Comparison of ENCODE assay signal across 26 cellular contexts in the genomic region with DNA sequence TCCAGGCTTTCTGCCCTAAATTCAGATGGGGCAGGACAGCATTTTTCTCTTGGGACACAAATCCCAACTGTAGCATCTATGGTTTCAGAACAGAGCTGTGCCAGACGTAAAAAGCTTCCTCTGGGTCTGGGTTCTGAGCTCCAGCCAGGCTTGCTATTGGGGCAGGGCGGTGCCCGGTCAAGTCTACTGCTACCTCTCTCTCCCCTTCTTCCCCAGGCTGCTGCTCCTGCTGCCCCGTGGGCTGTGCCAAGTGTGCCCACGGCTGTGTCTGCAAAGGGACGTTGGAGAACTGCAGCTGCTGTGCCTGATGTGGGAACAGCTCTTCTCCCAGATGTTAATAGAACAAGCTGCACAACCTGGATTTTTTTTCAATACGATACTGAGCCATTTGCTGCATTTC. TPM values are rescaled to one million over a fixed set of nuclear protein-coding genes. Genes with fewer than 3 reads are reported as not detected.
DNase-seq lines count a peak whose midpoint lies in the region; ATAC-seq and TF ChIP-seq lines count a peak whose summit lies in the region.
"Had no signal": no experiment of that assay in that cellular context is flagged by ENCODE, and none has a peak within 500 bp of the region (broad histone marks: within the 10 kb centered on the region; RNA-seq: fewer than 3 reads in every experiment).

No MANE protein-coding gene starts in this region.

- no peak overlapping the region for H3K9ac ChIP-seq in MM.1S (ENCODE audit: low read length)

- 57 to 83% (median 76%) methylated on average over 7 of the region's 7 CpGs for WGBS in heart left ventricle, 4 donors
- WGBS in upper lobe of left lung, 2 donors = 55 to 71% methylated on average over 3 to 7 of the region's 7 CpGs

- peaks cover 0 to 66% (median 22%) of the 10 kb centered on the region in 9 donors for H3K27me3 ChIP-seq in heart left ventricle
- H3K27me3 ChIP-seq in upper lobe of left lung = peaks cover 0 to 15% (median 5%) of the 10 kb centered on the region in 4 donors
- peaks cover 79% of the 10 kb centered on the region for H3K27me3 ChIP-seq in MM.1S (replicated peaks; ENCODE audit: insufficient read depth, low read length)
- H3K27me3 ChIP-seq: pancreas had no signal

- no peak overlapping the region for H2AFZ ChIP-seq in MM.1S (ENCODE audit: low read length)
- H2AFZ ChIP-seq: hepatocyte had no signal

- peak overlapping the region; percentile 34 to 80 (median 69) for H3K4me3 Mint-ChIP-seq in nephron

- TF ChIP-seq POLR2A in heart left ventricle (IDR thresholded peaks at IDR 0.05) (no peak), upper lobe of left lung (IDR thresholded peaks at IDR 0.05) (no peak)

- H3K36me3 Mint-ChIP-seq in nephron (ENCODE audit: low read depth) = no peaks in the 10 kb centered on the region

- TF ChIP-seq CTCF in heart left ventricle (IDR thresholded peaks at IDR 0.05) (no peak), nephron (IDR thresholded peaks at IDR 0.05; ENCODE audit: unreplicated experiment in 3 of 3) (no peak), upper lobe of left lung (IDR thresholded peaks at IDR 0.05) (no peak), MM.1S (IDR thresholded peaks at IDR 0.05; ENCODE audit: low read length) (no peak)

- peaks cover 100% of the 10 kb centered on the region for H3K27me3 Mint-ChIP-seq in nephron (ENCODE audit: low read depth)

- ATAC-seq in heart left ventricle (no peak), left ventricle myocardium superior (no peak), upper lobe of left lung (ENCODE audit: low FRiP score in 2 of 2) (no peak), GM18520 (IDR thresholded peaks at IDR 0.05; ENCODE audit: unreplicated experiment) (no peak)
- ATAC-seq: SK-N-SH treated with all-trans-retinoic acid at 6 μM for 48 hours had no signal

- H3K4me1 ChIP-seq in heart left ventricle (peaks cover 0 to 37% (median 12%) of the 10 kb centered on the region in 12 donors), upper lobe of left lung (peaks cover 15 to 43% (median 19%) of the 10 kb centered on the region in 4 donors), MM.1S (ENCODE audit: low read length) (no peaks in the 10 kb centered on the region)

- intact Hi-C loops in heart left ventricle (cut with DNase I) = loop anchor here in 1 of 10 donors (2.0 kb wide), 1 partner anchor 27 kb away; no protein-coding TSS in a partner anchor
- intact Hi-C loops in left ventricle myocardium superior (cut with micrococcal nuclease) = no loop called here

- DNase-seq in heart left ventricle (no peak), left ventricle myocardium superior (no peak), upper lobe of left lung (no peak), MM.1S (no peak)
- DNase-seq: activated effector memory CD4-positive, alpha-beta T cell treated with anti-CD3 and anti-CD28 coated beads, Interleukin-2, amount 50 U/mL, for 16 hours; adrenal gland; BE2C; DMS79 treated with DMSO at 0.1 percent for 48 hours; foreskin fibroblast; GOT3; NCI-H1417 treated with DMSO at 0.1 percent for 48 hours; NCI-H510A treated with DMSO at 0.1 percent for 48 hours; pancreas; stimulated activated CD4-positive, alpha-beta T cell treated with anti-CD3 and anti-CD28 coated beads, Interleukin-2, amount 100 ng/mL, for 24 hours; uterus had no signal

- H3K36me3 ChIP-seq in heart left ventricle (no peaks in the 10 kb centered on the region), upper lobe of left lung (no peaks in the 10 kb centered on the region), MM.1S (replicated peaks; ENCODE audit: insufficient read depth, low read length) (no peaks in the 10 kb centered on the region)
- H3K36me3 ChIP-seq: adrenal gland, BE2C, pancreas, uterus had no signal

- H3K9me2 ChIP-seq in MM.1S (replicated peaks; ENCODE audit: insufficient read depth, low read length) = no peaks in the 10 kb centered on the region

- H3K9me3 ChIP-seq in heart left ventricle (no peaks in the 10 kb centered on the region), upper lobe of left lung (no peaks in the 10 kb centered on the region), MM.1S (replicated peaks; ENCODE audit: insufficient read depth, low read length) (no peaks in the 10 kb centered on the region)
- H3K9me3 ChIP-seq: adrenal gland, BE2C, pancreas, uterus had no signal

- TF ChIP-seq EP300 in upper lobe of left lung (IDR thresholded peaks at IDR 0.05) = no peak

- no peaks in the 10 kb centered on the region for H3F3A ChIP-seq in MM.1S (ENCODE audit: insufficient read depth, low read length)

- H3K79me2 ChIP-seq in MM.1S (ENCODE audit: low read length) = no peaks in the 10 kb centered on the region
- H3K79me2 ChIP-seq: hepatocyte had no signal

- no peaks in the 10 kb centered on the region for H4K20me1 ChIP-seq in MM.1S (ENCODE audit: insufficient read depth, low read length)

- peaks cover 4% of the 10 kb centered on the region for H3K4me1 Mint-ChIP-seq in nephron

- H3K9me3 Mint-ChIP-seq in nephron = no peaks in the 10 kb centered on the region
- H3K9me3 Mint-ChIP-seq: dendritic cell treated with granulocyte-macrophage colony-stimulating factor and Interleukin-4, amounts not matched to agents 40 ng/mL and 50 ng/mL, for 4 days; stimulated activated naive CD8-positive, alpha-beta T cell treated with anti-CD3 and anti-CD28 coated beads, Interleukin-15, Interleukin-2, amounts not matched to agents 100 ng/mL and 50 ng/mL, for 24 hours had no signal

- no peak overlapping the region for H3K27ac Mint-ChIP-seq in nephron
- H3K27ac Mint-ChIP-seq: dendritic cell treated with granulocyte-macrophage colony-stimulating factor and Interleukin-4, amounts not matched to agents 40 ng/mL and 50 ng/mL, for 4 days; stimulated activated naive CD8-positive, alpha-beta T cell treated with anti-CD3 and anti-CD28 coated beads, Interleukin-15, Interleukin-2, amounts not matched to agents 100 ng/mL and 50 ng/mL, for 24 hours had no signal

- no peak overlapping the region for H3K4me2 ChIP-seq in MM.1S (ENCODE audit: low read depth, low read length)

- H3K4me3 ChIP-seq in heart left ventricle = peak overlapping the region in 8 of 12 donors; percentile 46 to 75 (median 60)
- H3K4me3 ChIP-seq in upper lobe of left lung = peak overlapping the region in 3 of 4 donors; percentile 45 to 57 (median 56)
- H3K4me3 ChIP-seq in MM.1S (ENCODE audit: low read length) = no peak overlapping the region
- H3K4me3 ChIP-seq: hepatocyte had no signal

- H3K27ac ChIP-seq in heart left ventricle (peak overlapping the region in 1 of 12 donors; percentile 68), upper lobe of left lung (peak overlapping the region; percentile 82 to 92 (median 87)), MM.1S (ENCODE audit: low read length) (no peak overlapping the region)
- H3K27ac ChIP-seq: hepatocyte, HL-60 had no signal

RNA-seq across cellular contexts. Expression of gene MT1M, which starts 1.1 kb away (rescaled TPM):
- total RNA-seq in heart left ventricle (10 to 100 TPM in 1 of 9 donors, 1 to 10 TPM in 6, under 1 TPM in 2; 0.61 to 16.2 (median 2.2) TPM), left ventricle myocardium superior (6.8 TPM), upper lobe of left lung (100 to 1,000 TPM in 1 of 6 donors, 10 to 100 TPM in 4, 1 to 10 TPM in 1; 8.4 to 194 (median 37.0) TPM)
- polyA plus RNA-seq in heart left ventricle = 10 to 100 TPM in 1 of 2 donors, 1 to 10 TPM in 1; 7.4 to 11.2 TPM
- polyA plus RNA-seq: hepatocyte had no signal

RNA-seq across cellular contexts. Expression of gene MT1A, which starts 4.9 kb away (rescaled TPM):
- total RNA-seq in heart left ventricle (10 to 100 TPM in 2 of 9 donors, 1 to 10 TPM in 6, under 1 TPM in 1; 0.92 to 30.1 (median 3.3) TPM), left ventricle myocardium superior (2.3 TPM), upper lobe of left lung (10 to 100 TPM in 4 of 6 donors, 1 to 10 TPM in 1, not detected in 1; 5.4 to 59.1 (median 13.4) TPM)
- polyA plus RNA-seq in heart left ventricle = 10 to 100 TPM in 1 of 2 donors, 1 to 10 TPM in 1; 8.4 to 43.3 TPM
- total RNA-seq: bronchial epithelial cell, hepatocyte, skeletal muscle tissue had no signal

RNA-seq across cellular contexts. Expression of gene MT1E, which starts 8.0 kb away (rescaled TPM):
- total RNA-seq in heart left ventricle (100 to 1,000 TPM in 5 of 9 donors, 10 to 100 TPM in 4; 64.8 to 192 (median 103) TPM), left ventricle myocardium superior (123 TPM), upper lobe of left lung (100 to 1,000 TPM in 5 of 6 donors, 10 to 100 TPM in 1; 72.3 to 546 (median 187) TPM)
- polyA plus RNA-seq in heart left ventricle = 100 to 1,000 TPM in 1 of 2 donors, 10 to 100 TPM in 1; 33.3 to 172 TPM

RNA-seq across cellular contexts. Expression of gene MT1B, which starts 18.2 kb away (rescaled TPM):
- total RNA-seq in heart left ventricle (not detected), left ventricle myocardium superior (not detected), upper lobe of left lung (not detected)
- not detected for polyA plus RNA-seq in heart left ventricle
- total RNA-seq: adrenal gland, bronchial epithelial cell, hepatocyte, lung, pancreas, RPMI7951, skeletal muscle tissue, uterus had no signal
- polyA plus RNA-seq: adrenal gland, lung, pancreas had no signal

RNA-seq across cellular contexts. Expression of gene MT1F, which starts 24.2 kb away (rescaled TPM):
- total RNA-seq in heart left ventricle (1 to 10 TPM in 7 of 9 donors, not detected in 2; 1.3 to 8.1 (median 3.3) TPM), left ventricle myocardium superior (3.0 TPM), upper lobe of left lung (10 to 100 TPM in 2 of 6 donors, 1 to 10 TPM in 4; 4.7 to 21.0 (median 8.6) TPM)
- polyA plus RNA-seq in heart left ventricle = 1 to 10 TPM; 1.3 to 1.4 TPM
- total RNA-seq: skeletal muscle tissue had no signal
